In genomic region chr1:148529101-148529567, GRCh38 we compare ENCODE assay signal across 9 cellular contexts. TPM values are rescaled to one million over a fixed set of nuclear protein-coding genes. Genes with fewer than 3 reads are reported as not detected.
DNase-seq lines count a peak whose midpoint lies in the region; ATAC-seq and TF ChIP-seq lines count a peak whose summit lies in the region.
"Not testable (repeated sequence)": the region's sequence is repeated elsewhere in the genome, so short reads cannot be mapped to it uniquely, and the experiment has no call there.
"Had no signal": no experiment of that assay in that cellular context is flagged by ENCODE, and none has a peak within 500 bp of the region (broad histone marks: within the 10 kb centered on the region; RNA-seq: fewer than 3 reads in every experiment).

No MANE protein-coding gene starts in this region.

- intact Hi-C loops in right cardiac atrium (cut with DNase I): not testable (repeated sequence)

- ATAC-seq in right cardiac atrium: not testable (repeated sequence)

- TF ChIP-seq CTCF in LNCaP clone FGC (IDR thresholded peaks at IDR 0.05; ENCODE audit: control insufficient read depth, extremely low read depth, insufficient read depth); osteocyte (IDR thresholded peaks at IDR 0.05): not testable (repeated sequence)

- peak overlapping the region; percentile 66 for H3K4me3 Mint-ChIP-seq in osteocyte (ENCODE audit: unreplicated experiment)

- H3K36me3 Mint-ChIP-seq in osteocyte (ENCODE audit: unreplicated experiment): not testable (repeated sequence)

- H3K27me3 ChIP-seq in right cardiac atrium (ENCODE audit: control insufficient read depth, insufficient read depth): not testable (repeated sequence)

- DNase-seq in COLO668 (lab: John Stamatoyannopoulos, UW; ENCODE audit: unreplicated experiment) (peak; percentile 43), LNCaP clone FGC (ENCODE audit: low read depth) (peak; percentile 72), SW480 (ENCODE audit: low spot score) (peak; percentile 70), activated T-cell treated with anti-CD3 and anti-CD28 coated beads for 4 hours (peak; percentile 40), cerebellar cortex (ENCODE audit: low spot score) (peak; percentile 63), right cardiac atrium (peak; percentile 16 to 68 (median 46))
- DNase-seq in osteocyte (ENCODE audit: extremely low spot score, unreplicated experiment): not testable (repeated sequence)
- DNase-seq in stimulated activated CD8-positive, alpha-beta memory T cell treated with anti-CD3 and anti-CD28 coated beads, Interleukin-4, amount 100 ng/mL, for 48 hours: peak; percentile 84

- not testable (repeated sequence) for H3K27me3 Mint-ChIP-seq in osteocyte (ENCODE audit: unreplicated experiment)

- peak overlapping the region; percentile 23 for H3K27ac Mint-ChIP-seq in osteocyte (ENCODE audit: unreplicated experiment)

- H3K4me3 ChIP-seq in LNCaP clone FGC (ENCODE audit: low read depth, low read length): peak overlapping the region; percentile 39
- H3K4me3 ChIP-seq in right cardiac atrium (ENCODE audit: low read length): not testable (repeated sequence)

- not testable (repeated sequence) for H3K27ac ChIP-seq in right cardiac atrium (ENCODE audit: low read length)

- H3K4me1 ChIP-seq in right cardiac atrium (ENCODE audit: control insufficient read depth, insufficient read depth, low read length): not testable (repeated sequence)

- H3K9me3 ChIP-seq in right cardiac atrium (ENCODE audit: control insufficient read depth, low read length): not testable (repeated sequence)

- not testable (repeated sequence) for H3K9me3 Mint-ChIP-seq in osteocyte (ENCODE audit: unreplicated experiment)

- WGBS in right cardiac atrium: 2% methylated on average over 24 of the region's 25 CpGs

- H3K4me1 Mint-ChIP-seq in osteocyte (ENCODE audit: unreplicated experiment): not testable (repeated sequence)

RNA-seq across cellular contexts. Expression of gene PPIAL4G, which starts 46.0 kb away (rescaled TPM):
- not detected for total RNA-seq in right cardiac atrium
- not detected for polyA plus RNA-seq in right cardiac atrium
- not detected in 2 replicates for total RNA-seq in osteocyte
- total RNA-seq: Right ventricle myocardium inferior had no signal
